Comparison of ENCODE assay signal across 30 cellular contexts in genomic region chr6:351011-351866, GRCh38. TPM values are rescaled to one million over a fixed set of nuclear protein-coding genes. Genes with fewer than 3 reads are reported as not detected.
DNase-seq lines count a peak whose midpoint lies in the region; ATAC-seq, FAIRE-seq and TF ChIP-seq lines count a peak whose summit lies in the region.
"Had no signal": no experiment of that assay in that cellular context is flagged by ENCODE, and none has a peak within 500 bp of the region (broad histone marks: within the 10 kb centered on the region; RNA-seq: fewer than 3 reads in every experiment).

No MANE protein-coding gene starts in this region.

- H3K4me3 Mint-ChIP-seq in activated T-helper 2 cell treated with anti-CD3 and anti-CD28 coated beads, Interferon-gamma antibody, Interleukin-2, Interleukin-4, amounts not matched to agents 10 μg/mL and 5 μg/mL and 100 μg/mL, durations not matched to agents 14 hours and 24 hours and 36 hours (ENCODE audit: low read depth) = no peak overlapping the region
- H3K4me3 Mint-ChIP-seq: activated CD8-positive, alpha-beta memory T cell treated with anti-CD3 and anti-CD28 coated beads, Interleukin-2, amount 10 ng/mL, durations not matched to agents 7 days and 5 days; activated T-cell treated with anti-CD3 and anti-CD28 coated beads, Interleukin-2, amount 50 U/mL, for 4 hours; CD4-positive, CD25-positive, alpha-beta regulatory T cell; naive thymus-derived CD4-positive, alpha-beta T cell; stimulated activated effector memory CD8-positive, alpha-beta T cell treated with anti-CD3 and anti-CD28 coated beads, Interleukin-12 subunit alpha, Interleukin-12 subunit beta, amount 100 ng/mL, for 72 hours had no signal

- no peaks in the 10 kb centered on the region for H3K27me3 ChIP-seq in right atrium auricular region
- H3K27me3 ChIP-seq in GM12878 (replicated peaks in 1 of 2; ENCODE audit: control insufficient read depth in 2 of 2, insufficient read depth in 2 of 2, low read length in 1 of 2) = no peaks in the 10 kb centered on the region
- no peaks in the 10 kb centered on the region for H3K27me3 ChIP-seq in lower lobe of right lung (ENCODE audit: low read depth)
- H3K27me3 ChIP-seq: esophagus squamous epithelium, foreskin keratinocyte had no signal

- H3K9ac ChIP-seq in GM12878 (ENCODE audit: control insufficient read depth, insufficient read depth, low read length) = no peak overlapping the region

- H3K36me3 ChIP-seq in right atrium auricular region (peaks cover 31% of the 10 kb centered on the region), GM12878 (ENCODE audit: control insufficient read depth in 2 of 2, insufficient read depth in 2 of 2, low read length in 1 of 2) (peaks cover 34 to 42% of the 10 kb centered on the region in 2 experiments), lower lobe of right lung (peaks cover 42% of the 10 kb centered on the region)

- CTCF ChIA-PET in GM12878 (lab: Yijun Ruan, JAX) = interaction anchor here (0.8 to 4.9 kb wide), 15 partner anchors 9 to 163 kb away, joined by 3 to 34 read pairs (median 4); no protein-coding TSS in a partner anchor

- no peaks in the 10 kb centered on the region for H4K20me1 ChIP-seq in GM12878 (ENCODE audit: control insufficient read depth, insufficient read depth)

- no peak overlapping the region for H2AFZ ChIP-seq in GM12878 (ENCODE audit: control insufficient read depth, low read depth, low read length)

- intact Hi-C loops in cardiac septum (cut with DNase I) = no loop called here
- intact Hi-C loops in GM12878 (cut with micrococcal nuclease; ENCODE audit: unreplicated experiment) = no loop called here
- intact Hi-C loops in lower lobe of right lung (cut with DNase I) = no loop called here
- intact Hi-C loops in activated T-helper 2 cell treated with anti-CD3 and anti-CD28 coated beads, Interferon-gamma antibody, Interleukin-2, Interleukin-4, amounts not matched to agents 10 μg/mL and 5 μg/mL and 100 μg/mL, durations not matched to agents 14 hours and 24 hours and 36 hours (cut with micrococcal nuclease) = no loop called here

- H3K36me3 Mint-ChIP-seq in activated T-helper 2 cell treated with anti-CD3 and anti-CD28 coated beads, Interferon-gamma antibody, Interleukin-2, Interleukin-4, amounts not matched to agents 10 μg/mL and 5 μg/mL and 100 μg/mL, durations not matched to agents 14 hours and 24 hours and 36 hours (ENCODE audit: low read depth) = peaks cover 21% of the 10 kb centered on the region

- H3K4me1 ChIP-seq in right atrium auricular region (no peaks in the 10 kb centered on the region), GM12878 (ENCODE audit: control insufficient read depth, insufficient read depth, low read length) (peaks cover 47% of the 10 kb centered on the region), lower lobe of right lung (no peaks in the 10 kb centered on the region)
- H3K4me1 ChIP-seq: esophagus squamous epithelium, foreskin keratinocyte had no signal

- TF ChIP-seq RAD21 in GM12878 (IDR thresholded peaks at IDR 0.05; ENCODE audit: insufficient read depth, low read depth, low read length) = peak; percentile 15; the same call in 1 of the 2 replicates

- POLR2A ChIA-PET in GM12878 (lab: Charles Lee) = interaction anchor here (0.5 to 9.1 kb wide), 6 partner anchors 9 to 1061 kb away, joined by 3 to 81 read pairs (median 7); no protein-coding TSS in a partner anchor

- H3K27ac Mint-ChIP-seq in activated T-helper 2 cell treated with anti-CD3 and anti-CD28 coated beads, Interferon-gamma antibody, Interleukin-2, Interleukin-4, amounts not matched to agents 10 μg/mL and 5 μg/mL and 100 μg/mL, durations not matched to agents 14 hours and 24 hours and 36 hours = no peak overlapping the region
- H3K27ac Mint-ChIP-seq: activated CD8-positive, alpha-beta memory T cell treated with anti-CD3 and anti-CD28 coated beads, Interleukin-2, amount 10 ng/mL, durations not matched to agents 7 days and 5 days; CD4-positive, CD25-positive, alpha-beta regulatory T cell; naive thymus-derived CD4-positive, alpha-beta T cell; stimulated activated effector memory CD8-positive, alpha-beta T cell treated with anti-CD3 and anti-CD28 coated beads, Interleukin-12 subunit alpha, Interleukin-12 subunit beta, amount 100 ng/mL, for 72 hours had no signal

- in situ Hi-C loops in GM12878 (cut with MboI) = no loop called here
- in situ Hi-C loops in G401 (cut with HindIII; ENCODE audit: low sequenced_read_pairs) = no loop called here

- no peaks in the 10 kb centered on the region for H3K9me3 ChIP-seq in right atrium auricular region
- H3K9me3 ChIP-seq in GM12878 (replicated peaks; ENCODE audit: control insufficient read depth, insufficient read depth, low read length) = no peaks in the 10 kb centered on the region
- no peaks in the 10 kb centered on the region for H3K9me3 ChIP-seq in lower lobe of right lung
- H3K9me3 ChIP-seq: esophagus squamous epithelium had no signal

- peaks cover 8% of the 10 kb centered on the region for H3K79me2 ChIP-seq in GM12878 (ENCODE audit: control insufficient read depth, insufficient read depth, low read length)

- TF ChIP-seq POLR2A in GM12878 (IDR thresholded peaks at IDR 0.05; ENCODE audit: low read depth, low read length) = no peak

- no peak overlapping the region for H3K4me2 ChIP-seq in GM12878 (ENCODE audit: control insufficient read depth, insufficient read depth)

- ATAC-seq in GM12878 = no peak
- no peak for ATAC-seq in lower lobe of right lung
- ATAC-seq in GM21423 (IDR thresholded peaks at IDR 0.05; ENCODE audit: unreplicated experiment) = no peak
- ATAC-seq: activated CD8-positive, alpha-beta memory T cell treated with anti-CD3 and anti-CD28 coated beads, Interleukin-2, amount 10 ng/mL, durations not matched to agents 7 days and 5 days; activated T-cell treated with anti-CD3 and anti-CD28 coated beads, Interleukin-2, amount 50 U/mL, for 4 hours; foreskin keratinocyte; naive thymus-derived CD4-positive, alpha-beta T cell; stimulated activated effector memory CD8-positive, alpha-beta T cell treated with anti-CD3 and anti-CD28 coated beads, Interleukin-12 subunit alpha, Interleukin-12 subunit beta, amount 100 ng/mL, for 72 hours had no signal

- H3K4me1 Mint-ChIP-seq in activated T-helper 2 cell treated with anti-CD3 and anti-CD28 coated beads, Interferon-gamma antibody, Interleukin-2, Interleukin-4, amounts not matched to agents 10 μg/mL and 5 μg/mL and 100 μg/mL, durations not matched to agents 14 hours and 24 hours and 36 hours (ENCODE audit: low read depth) = no peaks in the 10 kb centered on the region

- no peak for TF ChIP-seq EP300 in GM12878 (IDR thresholded peaks at IDR 0.05; ENCODE audit: borderline replicate concordance in 1 of 2, control insufficient read depth in 1 of 2, low read depth in 2 of 2, low read length in 2 of 2)

- no peaks in the 10 kb centered on the region for H3K27me3 Mint-ChIP-seq in activated T-helper 2 cell treated with anti-CD3 and anti-CD28 coated beads, Interferon-gamma antibody, Interleukin-2, Interleukin-4, amounts not matched to agents 10 μg/mL and 5 μg/mL and 100 μg/mL, durations not matched to agents 14 hours and 24 hours and 36 hours (ENCODE audit: low read depth)
- H3K27me3 Mint-ChIP-seq: activated CD8-positive, alpha-beta memory T cell treated with anti-CD3 and anti-CD28 coated beads, Interleukin-2, amount 10 ng/mL, durations not matched to agents 7 days and 5 days; CD4-positive, CD25-positive, alpha-beta regulatory T cell; naive thymus-derived CD4-positive, alpha-beta T cell had no signal

- RAD21 ChIA-PET in GM12878 (lab: Charles Lee; ENCODE audit: unreplicated experiment) = interaction anchor here (0.7 to 4.9 kb wide), 14 partner anchors 11 to 133 kb away, joined by 3 to 17 read pairs (median 5); no protein-coding TSS in a partner anchor

- SMC1A ChIA-PET in GM12878 (lab: Charles Lee; ENCODE audit: uncharacterized antibody, unreplicated experiment) = interaction anchor here (0.9 to 10.4 kb wide), 16 partner anchors 12 to 173 kb away, joined by 3 to 106 read pairs (median 4); partner anchors contain the start of gene IRF4

- H3K27ac ChIP-seq in right atrium auricular region (no peak overlapping the region), GM12878 (ENCODE audit: control insufficient read depth, insufficient read depth) (no peak overlapping the region), lower lobe of right lung (no peak overlapping the region)
- H3K27ac ChIP-seq: dorsolateral prefrontal cortex, esophagus squamous epithelium, foreskin keratinocyte had no signal

- H3K9me3 Mint-ChIP-seq in activated T-helper 2 cell treated with anti-CD3 and anti-CD28 coated beads, Interferon-gamma antibody, Interleukin-2, Interleukin-4, amounts not matched to agents 10 μg/mL and 5 μg/mL and 100 μg/mL, durations not matched to agents 14 hours and 24 hours and 36 hours = no peaks in the 10 kb centered on the region
- H3K9me3 Mint-ChIP-seq: activated T-cell treated with anti-CD3 and anti-CD28 coated beads, Interleukin-2, amount 50 U/mL, for 4 hours; stimulated activated effector memory CD8-positive, alpha-beta T cell treated with anti-CD3 and anti-CD28 coated beads, Interleukin-12 subunit alpha, Interleukin-12 subunit beta, amount 100 ng/mL, for 72 hours had no signal

- FAIRE-seq in GM12878 (lab: Jason Lieb, UNC) = no peak
- FAIRE-seq: A204.1, GM19239, keratinocyte had no signal

- TF ChIP-seq CTCF in right atrium auricular region (IDR thresholded peaks at IDR 0.05) (no peak), GM12878 (IDR thresholded peaks at IDR 0.05 in 2 of 3, conservative IDR thresholded peaks at IDR 0.05 in 1 of 3; ENCODE audit: control insufficient read depth in 2 of 3, extremely low read depth in 1 of 3, insufficient read depth in 1 of 3, low read depth in 3 of 3, low read length in 3 of 3) (peak in 2 of 3 experiments; percentile 3 to 10; a peak in 2 of 6 replicates), lower lobe of right lung (IDR thresholded peaks at IDR 0.05) (no peak)

- DNase-seq in cardiac septum (ENCODE audit: low spot score) (peak; percentile 73), right atrium auricular region (ENCODE audit: low spot score) (no peak), GM12878 (ENCODE audit: low read depth, low spot score) (no peak), lower lobe of right lung (peak; percentile 47), G401 (ENCODE audit: low spot score) (no peak)
- no peak for DNase-seq in activated T-helper 2 cell treated with anti-CD3 and anti-CD28 coated beads, Interferon-gamma antibody, Interleukin-2, Interleukin-4, amounts not matched to agents 10 μg/mL and 5 μg/mL and 100 μg/mL, durations not matched to agents 14 hours and 24 hours and 36 hours (ENCODE audit: low spot score)
- DNase-seq in central memory CD4-positive, alpha-beta T cell = no peak
- DNase-seq: activated CD4-positive, alpha-beta T cell treated with anti-CD3 and anti-CD28 coated beads, Interleukin-2, amount 50 U/mL, for 4 hours; activated CD8-positive, alpha-beta memory T cell treated with anti-CD3 and anti-CD28 coated beads, Interleukin-2, amount 10 ng/mL, durations not matched to agents 7 days and 5 days; activated T-cell treated with anti-CD3 and anti-CD28 coated beads, Interleukin-2, amount 50 U/mL, for 4 hours; CD4-positive, CD25-positive, alpha-beta regulatory T cell; DND-41; esophagus squamous epithelium; foreskin keratinocyte; KG1; midbrain; naive thymus-derived CD4-positive, alpha-beta T cell; NCI-H1417 treated with DMSO at 0.1 percent for 48 hours; NCI-H2081; NCI-H345; NCI-H748 treated with DMSO at 0.1 percent for 48 hours; RPMI8226; substantia nigra had no signal

- BruUV-seq in GM12878 (replicated peaks; lab: Mats Ljungman, UMichigan) = no TSS peak

- H3K4me3 ChIP-seq in right atrium auricular region = no peak overlapping the region
- H3K4me3 ChIP-seq in GM12878 = no peak overlapping the region
- no peak overlapping the region for H3K4me3 ChIP-seq in lower lobe of right lung
- H3K4me3 ChIP-seq: dorsolateral prefrontal cortex, esophagus squamous epithelium had no signal

- WGBS in GM12878 (ENCODE audit: insufficient coverage, insufficient replicate concordance, low lambda C conversion rate, missing lambda C conversion rate) = 91% methylated on average over 31 of the region's 31 CpGs

RNA-seq across cellular contexts. Expression of gene IRF4, which starts 40.3 kb away (rescaled TPM):
- total RNA-seq in cardiac septum (0.89 TPM), right atrium auricular region (1 to 10 TPM in 1 of 2 donors, under 1 TPM in 1; 0.15 to 1.1 TPM), GM12878 (2014; rRNA removed) (287 and 295 TPM in 2 replicates), GM12878 (2014; rRNA removed; fragmentation: Illumina TruSeq; extraction: Trizol) (217 and 228 TPM in 2 replicates), GM12878 (2021) (495 and 498 TPM in 2 replicates), lower lobe of right lung (6.0 TPM)
- 825 and 857 TPM in 2 replicates for total RNA-seq in GM12878 (2013; cell fraction: nucleolus; rRNA removed)
- 299 TPM for polyA plus RNA-seq in GM12878 (2011; ENCODE audit: low read depth)
- polyA plus RNA-seq in GM12878 (2011; rRNA removed) (252 and 320 TPM in 2 replicates), GM12878 (2014; fragmentation: Illumina TruSeq; extraction: Trizol) (223 and 228 TPM in 2 replicates), GM12878 (2014; fragmentation: Nextera tagmentation; extraction: Ambion mirVana) (10 to 100 TPM; 50.0 to 98.9 TPM), GM12878 (2014; rRNA removed) (187 and 205 TPM in 2 replicates), GM12878 (2016; fragmentation: Nextera tagmentation; extraction: Ambion mirVana) (100 to 1,000 TPM; 295 to 297 TPM)
- polyA plus RNA-seq in GM12878 (2011; cell fraction: cytosol; rRNA removed) = 352 and 442 TPM in 2 replicates
- polyA plus RNA-seq in GM12878 (2011; cell fraction: nucleus; rRNA removed) = 848 and 1,001 TPM in 2 replicates
- polyA plus RNA-seq in GM12878 (2012) = 262 and 367 TPM in 2 replicates
- 364 and 403 TPM in 2 replicates for polyA minus RNA-seq in GM12878 (2011; rRNA and poly(A)+ RNA removed)
- polyA minus RNA-seq in GM12878 (2011; cell fraction: cytosol; rRNA and poly(A)+ RNA removed) = 196 and 207 TPM in 2 replicates
- 241 and 321 TPM in 2 replicates for polyA minus RNA-seq in GM12878 (2011; cell fraction: nucleus; rRNA and poly(A)+ RNA removed)
- 1,053 and 1,062 TPM in 2 replicates for total RNA-seq in activated T-helper 2 cell treated with anti-CD3 and anti-CD28 coated beads, Interferon-gamma antibody, Interleukin-2, Interleukin-4, amounts not matched to agents 10 μg/mL and 5 μg/mL and 100 μg/mL, durations not matched to agents 14 hours and 24 hours and 36 hours
- not detected in 2 replicates for total RNA-seq in G401 (2014; rRNA removed; shearing (Covaris generic))
- total RNA-seq: foreskin keratinocyte, H4 had no signal
- polyA plus RNA-seq: foreskin keratinocyte had no signal

RNA-seq across cellular contexts. Expression of gene DUSP22, which starts 59.0 kb away (rescaled TPM):
- total RNA-seq in cardiac septum (49.2 TPM), right atrium auricular region (10 to 100 TPM; 45.1 to 54.1 TPM), GM12878 (2014; rRNA removed) (113 and 123 TPM in 2 replicates), GM12878 (2014; rRNA removed; fragmentation: Illumina TruSeq; extraction: Trizol) (80.6 and 83.3 TPM in 2 replicates), GM12878 (2021) (125 and 130 TPM in 2 replicates), lower lobe of right lung (66.4 TPM)
- total RNA-seq in GM12878 (2013; cell fraction: nucleolus; rRNA removed) = 632 and 708 TPM in 2 replicates
- polyA plus RNA-seq in GM12878 (2011; ENCODE audit: low read depth) = 128 TPM
- polyA plus RNA-seq in GM12878 (2011; rRNA removed) (78.9 and 80.1 TPM in 2 replicates), GM12878 (2014; fragmentation: Illumina TruSeq; extraction: Trizol) (87.9 and 101 TPM in 2 replicates), GM12878 (2014; fragmentation: Nextera tagmentation; extraction: Ambion mirVana) (10 to 100 TPM; 93.4 to 99.7 TPM), GM12878 (2014; rRNA removed) (138 and 147 TPM in 2 replicates), GM12878 (2016; fragmentation: Nextera tagmentation; extraction: Ambion mirVana) (100 to 1,000 TPM; 150 to 156 TPM)
- polyA plus RNA-seq in GM12878 (2011; cell fraction: cytosol; rRNA removed) = 109 and 115 TPM in 2 replicates
- 359 and 389 TPM in 2 replicates for polyA plus RNA-seq in GM12878 (2011; cell fraction: nucleus; rRNA removed)
- polyA plus RNA-seq in GM12878 (2012) = 121 and 164 TPM in 2 replicates
- polyA minus RNA-seq in GM12878 (2011; rRNA and poly(A)+ RNA removed) = 84.5 and 84.7 TPM in 2 replicates
- polyA minus RNA-seq in GM12878 (2011; cell fraction: cytosol; rRNA and poly(A)+ RNA removed) = 15.5 and 16.8 TPM in 2 replicates
- polyA minus RNA-seq in GM12878 (2011; cell fraction: nucleus; rRNA and poly(A)+ RNA removed) = 118 and 156 TPM in 2 replicates
- 27.5 and 28.6 TPM in 2 replicates for total RNA-seq in activated T-helper 2 cell treated with anti-CD3 and anti-CD28 coated beads, Interferon-gamma antibody, Interleukin-2, Interleukin-4, amounts not matched to agents 10 μg/mL and 5 μg/mL and 100 μg/mL, durations not matched to agents 14 hours and 24 hours and 36 hours
- 16.6 and 16.9 TPM in 2 replicates for total RNA-seq in G401 (2014; rRNA removed; shearing (Covaris generic))

Comparison
In these comparisons a context has a peak if more than half of its experiments do, and no peak if none do; other contexts are left out.
1. DNase-seq: peak in cardiac septum (single experiment) and lower lobe of right lung (single experiment); none in right atrium auricular region (single experiment), GM12878 (single experiment), activated T-helper 2 cell treated with anti-CD3 and anti-CD28 coated beads, Interferon-gamma antibody, Interleukin-2, Interleukin-4, amounts not matched to agents 10 μg/mL and 5 μg/mL and 100 μg/mL, durations not matched to agents 14 hours and 24 hours and 36 hours (single experiment), central memory CD4-positive, alpha-beta T cell (single experiment) and G401 (single experiment).
2. CTCF ChIP-seq: peak in GM12878 (2 of 3); none in right atrium auricular region (0 of 2) and lower lobe of right lung (single experiment).
3. RNA of gene IRF4, which starts 40.3 kb away (total RNA-seq): 1,053 to 1,062 TPM in activated T-helper 2 cell treated with anti-CD3 and anti-CD28 coated beads, Interferon-gamma antibody, Interleukin-2, Interleukin-4, amounts not matched to agents 10 μg/mL and 5 μg/mL and 100 μg/mL, durations not matched to agents 14 hours and 24 hours and 36 hours and 217 to 857 TPM in GM12878; 6.0 TPM in lower lobe of right lung (single experiment), 0.15 to 1.1 TPM in right atrium auricular region, 0.89 TPM in cardiac septum (single experiment) and not detected in G401; every median in the first group is over 10 times any median in the second.